ENCODE assay signal across 10 cellular contexts in the genomic region with DNA sequence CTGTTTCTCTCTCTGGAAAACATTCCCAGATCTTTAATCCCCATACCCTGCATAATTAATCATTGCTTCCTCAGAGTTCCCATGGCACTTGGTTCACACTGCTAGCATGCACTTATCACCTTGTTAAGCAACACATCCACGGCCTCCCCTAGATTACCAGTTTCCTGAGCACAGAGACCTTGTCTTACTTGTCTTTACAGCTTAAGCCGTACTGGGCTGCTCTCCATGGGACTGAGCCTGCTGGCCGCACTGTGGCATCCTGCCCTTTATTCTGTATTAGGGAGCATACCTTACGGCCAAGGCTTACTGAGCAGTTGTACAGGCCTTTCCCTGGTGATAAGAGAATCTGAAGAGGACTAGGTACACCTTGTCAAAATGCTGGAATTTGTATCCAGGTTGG.
A peak's percentile ranks its signal among the peaks of the same experiment; 100 is the strongest.
DNase-seq lines count a peak whose midpoint lies in the region; ATAC-seq and TF ChIP-seq lines count a peak whose summit lies in the region.
"Had no signal": no experiment of that assay in that cellular context is flagged by ENCODE, and none has a peak within 500 bp of the region (broad histone marks: within the 10 kb centered on the region; RNA-seq: fewer than 3 reads in every experiment).

No MANE protein-coding gene starts in this region.

- no peak overlapping the region for H3K23ac ChIP-seq in IMR-90 (ENCODE audit: low read depth, low read length)

- no peaks in the 10 kb centered on the region; the same call in 1 of the 2 replicates for H4K20me1 ChIP-seq in IMR-90 (ENCODE audit: insufficient read depth, low read length)

- DNase-seq in IMR-90, result no peak
- DNase-seq in body of pancreas, result peak; percentile 81 to 89 (median 86)
- peak; percentile 68 for DNase-seq in left ventricle myocardium superior
- no peak for DNase-seq in NCI-H510A (lab: John Stamatoyannopoulos, UW)
- no peak for DNase-seq in activated CD4-positive, alpha-beta T cell treated with anti-CD3 and anti-CD28 coated beads for 1 hour
- DNase-seq in foreskin melanocyte, result no peak
- DNase-seq: activated gamma-delta T cell, NCI-H524 had no signal

- no peak overlapping the region for H2AK9ac ChIP-seq in IMR-90 (replicated peaks; ENCODE audit: low read depth, low read length, poor library complexity)

- 0 out of 2 replicates have a peak overlapping the region, but pooled peaks have one; percentile 1 for H2BK120ac ChIP-seq in IMR-90 (ENCODE audit: low read depth, low read length)

- H3K14ac ChIP-seq in IMR-90 (replicated peaks; ENCODE audit: low read depth, low read length), result 0 out of 2 replicates have a peak overlapping the region, but pooled peaks have one; percentile 12

- TF ChIP-seq CTCF in IMR-90 (conservative IDR thresholded peaks at IDR 0.05; ENCODE audit: low read depth, low read length), result no peak
- peak in 1 of 7 experiments; percentile 7 for TF ChIP-seq CTCF in body of pancreas (IDR thresholded peaks at IDR 0.05)

- no peak overlapping the region for H4K5ac ChIP-seq in IMR-90 (ENCODE audit: low read depth, low read length)

- H3K9me3 ChIP-seq in IMR-90 (ENCODE audit: control insufficient read depth, insufficient read depth, low read length), result no peaks in the 10 kb centered on the region
- H3K9me3 ChIP-seq in body of pancreas, result no peaks in the 10 kb centered on the region
- no peaks in the 10 kb centered on the region for H3K9me3 ChIP-seq in skeletal muscle tissue (ENCODE audit: control insufficient read depth in 3 of 3, low read length in 3 of 3)

- TF ChIP-seq POLR2A in IMR-90 (IDR thresholded peaks at IDR 0.05; ENCODE audit: low read depth, low read length), result no peak
- peak in 2 of 3 donors; percentile 59 to 60 for TF ChIP-seq POLR2A in body of pancreas (IDR thresholded peaks at IDR 0.05)

- H3K9me1 ChIP-seq in IMR-90 (ENCODE audit: insufficient read depth, low read length), result peaks cover 6% of the 10 kb centered on the region; the same call in 1 of the 2 replicates

- H3K9ac ChIP-seq in IMR-90 (ENCODE audit: low read depth, low read length) (no peak overlapping the region), skeletal muscle tissue (ENCODE audit: low read depth in 1 of 3, low read length in 3 of 3) (peak overlapping the region in 1 of 3 donors; percentile 12)

- BruUV-seq in IMR-90 (replicated peaks; lab: Mats Ljungman, UMichigan), result no TSS peak

- ATAC-seq in IMR-90 (ENCODE audit: low read depth), result no peak
- ATAC-seq in body of pancreas, result peak; percentile 64
- peak; percentile 78 for ATAC-seq in left ventricle myocardium superior
- ATAC-seq in GM18502 (IDR thresholded peaks at IDR 0.05; ENCODE audit: poor library complexity, unreplicated experiment), result no peak

- POLR2A ChIA-PET in IMR-90 (lab: Charles Lee; ENCODE audit: unreplicated experiment), result no interaction called here

- H3K4me3 ChIP-seq in IMR-90 (ENCODE audit: insufficient read depth, low read depth, low read length) (no peak overlapping the region), body of pancreas (no peak overlapping the region), skeletal muscle tissue (ENCODE audit: low read length in 3 of 3) (no peak overlapping the region)

- H3K36me3 ChIP-seq in IMR-90 (ENCODE audit: control insufficient read depth, insufficient read depth, low read length), result no peaks in the 10 kb centered on the region
- H3K36me3 ChIP-seq in body of pancreas (replicated peaks in 1 of 2; ENCODE audit: insufficient read depth in 1 of 2, low read depth in 2 of 2), result no peaks in the 10 kb centered on the region
- H3K36me3 ChIP-seq in skeletal muscle tissue (ENCODE audit: control insufficient read depth in 3 of 3, insufficient read depth in 3 of 3, low read length in 3 of 3), result no peaks in the 10 kb centered on the region

- no peak overlapping the region for H3K27ac ChIP-seq in IMR-90 (ENCODE audit: insufficient read depth, low read length)
- peak overlapping the region; percentile 86 to 94 (median 89) for H3K27ac ChIP-seq in body of pancreas
- H3K27ac ChIP-seq in skeletal muscle tissue (ENCODE audit: low read depth, low read length), result peak overlapping the region; percentile 82

- H4K91ac ChIP-seq in IMR-90 (ENCODE audit: insufficient read depth, low read depth, low read length), result peak overlapping the region; percentile 31; the same call in 1 of the 2 replicates

- no peak overlapping the region for H3K4ac ChIP-seq in IMR-90 (ENCODE audit: low read depth, low read length)

- 94% methylated on average over 4 of the region's 4 CpGs; no CpG with 5 or more reads in 1 of the 2 experiments for WGBS in IMR-90 (ENCODE audit: extremely low coverage in 2 of 2, insufficient read length in 1 of 2), 2 experiments
- WGBS in body of pancreas, 2 donors, result 13 to 39% methylated on average over 4 of the region's 4 CpGs

- TF ChIP-seq RAD21 in IMR-90 (IDR thresholded peaks at IDR 0.05; ENCODE audit: low read length), result no peak

- H4K8ac ChIP-seq in IMR-90 (ENCODE audit: low read depth in 2 of 2, low read length in 2 of 2), result peak overlapping the region in 1 of 2 experiments; percentile 1; a peak in 1 of 4 replicates

- CTCF ChIA-PET in IMR-90 (lab: Yijun Ruan, JAX), result no interaction called here

- H3K4me1 ChIP-seq in IMR-90 (ENCODE audit: control insufficient read depth, insufficient read depth, low read length), result peaks cover 17% of the 10 kb centered on the region
- peaks cover 62% of the 10 kb centered on the region for H3K4me1 ChIP-seq in body of pancreas
- H3K4me1 ChIP-seq in skeletal muscle tissue (ENCODE audit: control insufficient read depth in 3 of 3, insufficient read depth in 3 of 3, low read length in 3 of 3), result peaks cover 29 to 34% (median 34%) of the 10 kb centered on the region in 3 donors

- no peak overlapping the region for H3K4me2 ChIP-seq in IMR-90 (ENCODE audit: low read depth, low read length)

- in situ Hi-C loops in IMR-90 (cut with MboI; ENCODE audit: low sequenced_read_pairs), result loop anchor here (5.0 to 10.0 kb wide), 2 partner anchors 79 to 247 kb away; a partner anchor contains a TSS

- intact Hi-C loops in IMR-90 (cut with micrococcal nuclease) (no loop called here), body of pancreas (cut with DNase I) (no loop called here), left ventricle myocardium superior (cut with micrococcal nuclease) (loop anchor here (10.0 kb wide), 1 partner anchor 77 kb away; no protein-coding TSS in a partner anchor)

- dilution Hi-C loops in IMR-90 (cut with HindIII; ENCODE audit: low sequenced_read_pairs, unreplicated experiment), result loop anchor here (25.0 kb wide), 1 partner anchor 549 kb away; no protein-coding TSS in a partner anchor

- H2BK5ac ChIP-seq in IMR-90 (ENCODE audit: low read depth, low read length, poor library complexity, severe bottlenecking), result no peak overlapping the region

- H3K79me1 ChIP-seq in IMR-90 (ENCODE audit: low read depth in 1 of 2, low read length in 2 of 2), result no peaks in the 10 kb centered on the region

- no peak overlapping the region for H2BK20ac ChIP-seq in IMR-90 (ENCODE audit: low read depth, low read length)

- peak overlapping the region; percentile 71; the same call in 1 of the 2 replicates for H2AK5ac ChIP-seq in IMR-90 (ENCODE audit: low read depth, low read length)

- H2AFZ ChIP-seq in IMR-90 (replicated peaks; ENCODE audit: low read length, poor library complexity), result no peak overlapping the region

- H3K56ac ChIP-seq in IMR-90 (ENCODE audit: extremely low read depth, insufficient read depth, low read length), result no peak overlapping the region

- 0 out of 3 replicates have a peak overlapping the region, but pooled peaks have one; percentile 38 for H2BK15ac ChIP-seq in IMR-90 (ENCODE audit: low read depth, low read length)

- no peak overlapping the region for H3K18ac ChIP-seq in IMR-90 (ENCODE audit: low read depth, low read length)

- H3K27me3 ChIP-seq in IMR-90 (ENCODE audit: control insufficient read depth, insufficient read depth, low read length), result no peaks in the 10 kb centered on the region
- H3K27me3 ChIP-seq in body of pancreas, result no peaks in the 10 kb centered on the region
- H3K27me3 ChIP-seq in skeletal muscle tissue (ENCODE audit: control insufficient read depth in 3 of 3, insufficient read depth in 3 of 3, low read length in 3 of 3), result no peaks in the 10 kb centered on the region

TF ChIP-seq in IMR-90, 13 proteins besides CTCF, POLR2A, EP300 and RAD21:
- TF ChIP-seq MAZ (IDR thresholded peaks at IDR 0.05; ENCODE audit: borderline replicate concordance, low read depth, low read length), result no peak
- TF ChIP-seq CHD1 (IDR thresholded peaks at IDR 0.05; ENCODE audit: low read depth, low read length), result no peak
- TF ChIP-seq SMC3 (IDR thresholded peaks at IDR 0.05; ENCODE audit: low read depth, low read length), result no peak
- TF ChIP-seq CEBPB (IDR thresholded peaks at IDR 0.05; ENCODE audit: low read depth, low read length), result no peak
- TF ChIP-seq MXI1 (IDR thresholded peaks at IDR 0.05; ENCODE audit: borderline replicate concordance, low read depth, low read length), result no peak
- no peak for TF ChIP-seq NFE2L2 (IDR thresholded peaks at IDR 0.05; ENCODE audit: low read depth, low read length)
- no peak for TF ChIP-seq RFX5 (IDR thresholded peaks at IDR 0.05; ENCODE audit: low read depth, low read length)
- TF ChIP-seq RCOR1 (IDR thresholded peaks at IDR 0.05; ENCODE audit: insufficient replicate concordance, low read length), result no peak
- TF ChIP-seq MAFK (IDR thresholded peaks at IDR 0.05; ENCODE audit: low read depth, low read length), result no peak
- TF ChIP-seq, protein P1, sequence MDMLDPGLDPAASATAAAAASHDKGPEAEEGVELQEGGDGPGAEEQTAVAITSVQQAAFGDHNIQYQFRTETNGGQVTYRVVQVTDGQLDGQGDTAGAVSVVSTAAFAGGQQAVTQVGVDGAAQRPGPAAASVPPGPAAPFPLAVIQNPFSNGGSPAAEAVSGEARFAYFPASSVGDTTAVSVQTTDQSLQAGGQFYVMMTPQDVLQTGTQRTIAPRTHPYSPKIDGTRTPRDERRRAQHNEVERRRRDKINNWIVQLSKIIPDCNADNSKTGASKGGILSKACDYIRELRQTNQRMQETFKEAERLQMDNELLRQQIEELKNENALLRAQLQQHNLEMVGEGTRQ (IDR thresholded peaks at IDR 0.05; ENCODE audit: low read depth, low read length), result no peak
- TF ChIP-seq BHLHE40 (IDR thresholded peaks at IDR 0.05; ENCODE audit: low read depth, low read length), result no peak
- TF ChIP-seq, protein P2, sequence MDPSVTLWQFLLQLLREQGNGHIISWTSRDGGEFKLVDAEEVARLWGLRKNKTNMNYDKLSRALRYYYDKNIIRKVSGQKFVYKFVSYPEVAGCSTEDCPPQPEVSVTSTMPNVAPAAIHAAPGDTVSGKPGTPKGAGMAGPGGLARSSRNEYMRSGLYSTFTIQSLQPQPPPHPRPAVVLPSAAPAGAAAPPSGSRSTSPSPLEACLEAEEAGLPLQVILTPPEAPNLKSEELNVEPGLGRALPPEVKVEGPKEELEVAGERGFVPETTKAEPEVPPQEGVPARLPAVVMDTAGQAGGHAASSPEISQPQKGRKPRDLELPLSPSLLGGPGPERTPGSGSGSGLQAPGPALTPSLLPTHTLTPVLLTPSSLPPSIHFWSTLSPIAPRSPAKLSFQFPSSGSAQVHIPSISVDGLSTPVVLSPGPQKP (IDR thresholded peaks at IDR 0.05; ENCODE audit: borderline replicate concordance, low read depth, low read length), result no peak
- no peak for TF ChIP-seq FOS (IDR thresholded peaks at IDR 0.05; ENCODE audit: low read depth, low read length)
TF ChIP-seq in IMR-90: peak in this region for 0.

Comparison
In these comparisons a context has a peak if more than half of its experiments do, and no peak if none do; other contexts are left out.
1. ATAC-seq: peak in body of pancreas (single experiment) and left ventricle myocardium superior (single experiment); none in IMR-90 (single experiment) and GM18502 (single experiment).
2. DNase-seq: peak in body of pancreas (4 of 4) and left ventricle myocardium superior (single experiment); none in IMR-90 (single experiment), NCI-H510A (single experiment), activated CD4-positive, alpha-beta T cell treated with anti-CD3 and anti-CD28 coated beads for 1 hour (single experiment) and foreskin melanocyte (single experiment).